ENCODE assay signal across 30 cellular contexts in the genomic region with DNA sequence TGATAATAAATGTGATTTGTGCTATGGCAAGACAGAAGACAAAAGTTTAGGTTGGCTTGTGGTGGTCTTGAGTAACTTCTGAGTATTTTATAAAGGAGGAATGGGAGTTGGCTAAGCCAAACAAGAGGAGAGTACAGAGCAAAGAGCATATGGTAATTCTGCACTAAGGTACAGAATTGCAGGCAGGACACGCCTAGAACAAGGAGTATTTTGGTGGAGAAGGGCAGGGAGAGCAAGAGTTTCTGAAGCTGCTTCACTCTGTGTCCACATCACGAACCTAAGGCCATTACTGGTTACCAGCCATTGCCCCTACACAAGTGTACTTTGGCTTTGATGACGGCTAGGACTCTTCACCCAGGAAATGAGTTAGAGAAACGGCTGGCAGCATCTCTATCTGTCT.
"Had no signal": no experiment of that assay in that cellular context is flagged by ENCODE, and none has a peak within 500 bp of the region (broad histone marks: within the 10 kb centered on the region; RNA-seq: fewer than 3 reads in every experiment).

No MANE protein-coding gene starts in this region.

- H3K4me3 ChIP-seq: pancreas, prostate gland, right lobe of liver, sigmoid colon, smooth muscle cell, spleen, suprapubic skin, testis, tibial artery, upper lobe of left lung, vagina had no signal

- H3K9me3 Mint-ChIP-seq: natural killer cell treated with Interleukin-12 subunit alpha and Interleukin-12 subunit beta and Interleukin-15 and Interleukin-18, amount 100 ng/mL, for 72 hours had no signal

- H3K27ac Mint-ChIP-seq: natural killer cell treated with Interleukin-12 subunit alpha and Interleukin-12 subunit beta and Interleukin-15 and Interleukin-18, amount 100 ng/mL, for 72 hours; nephron progenitor cell; stimulated activated memory B cell treated with anti-CD40 and anti-IgM and Interleukin-4, amounts not matched to agents 10 μg/mL and 1 μg/mL and 100 μg/mL, for 72 hours; stimulated activated naive CD8-positive, alpha-beta T cell treated with anti-CD3 and anti-CD28 coated beads, Interleukin-15, amount 100 ng/mL, for 72 hours had no signal

- H3K36me3 ChIP-seq: neutrophil, pancreas, prostate gland, right lobe of liver, sigmoid colon, spleen, suprapubic skin, tibial artery, upper lobe of left lung, vagina had no signal

- H3K4me3 Mint-ChIP-seq: naive thymus-derived CD8-positive, alpha-beta T cell; natural killer cell treated with Interleukin-12 subunit alpha and Interleukin-12 subunit beta and Interleukin-15 and Interleukin-18, amount 100 ng/mL, for 72 hours; nephron progenitor cell; neural crest cell; stimulated activated memory B cell treated with anti-CD40 and anti-IgM and Interleukin-4, amounts not matched to agents 10 μg/mL and 1 μg/mL and 100 μg/mL, for 72 hours; stimulated activated naive CD8-positive, alpha-beta T cell treated with anti-CD3 and anti-CD28 coated beads, Interleukin-15, amount 100 ng/mL, for 72 hours had no signal

- H3K27me3 Mint-ChIP-seq: naive thymus-derived CD8-positive, alpha-beta T cell; stimulated activated memory B cell treated with anti-CD40 and anti-IgM and Interleukin-4, amounts not matched to agents 10 μg/mL and 1 μg/mL and 100 μg/mL, for 72 hours; stimulated activated naive CD8-positive, alpha-beta T cell treated with anti-CD3 and anti-CD28 coated beads, Interleukin-15, amount 100 ng/mL, for 72 hours had no signal

- H3K27me3 ChIP-seq: neutrophil, pancreas, right lobe of liver, sigmoid colon, spleen, suprapubic skin, testis, tibial artery, upper lobe of left lung, vagina had no signal

- DNase-seq: naive thymus-derived CD8-positive, alpha-beta T cell; nephron progenitor cell; nucleus accumbens; pancreas; retina; right cardiac atrium; right lobe of liver; sigmoid colon; spleen; stimulated activated CD4-positive, alpha-beta T cell treated with anti-CD3 and anti-CD28 coated beads, Interleukin-12 subunit alpha, Interleukin-12 subunit beta, amount 100 ng/mL, for 4 hours; stimulated activated CD4-positive, alpha-beta T cell treated with anti-CD3 and anti-CD28 coated beads, Interleukin-1b, Interleukin-23, amount 100 ng/mL, for 48 hours; stimulated activated CD4-positive, alpha-beta T cell treated with anti-CD3 and anti-CD28 coated beads, Interleukin-4, amount 100 ng/mL, for 1 hour; stimulated activated CD4-positive, alpha-beta T cell treated with anti-CD3 and anti-CD28 coated beads, Interleukin-4, amount 100 ng/mL, for 4 hours; stimulated activated CD8-positive, alpha-beta memory T cell treated with anti-CD3 and anti-CD28 coated beads, Interleukin-4, amount 100 ng/mL, for 48 hours; stimulated activated naive CD4-positive, alpha-beta T cell; stimulated activated naive CD8-positive, alpha-beta T cell treated with anti-CD3 and anti-CD28 coated beads, Interleukin-15, amount 100 ng/mL, for 72 hours; stimulated activated naive CD8-positive, alpha-beta T cell treated with anti-CD3 and anti-CD28 coated beads, Interleukin-15, Interleukin-2, amounts not matched to agents 100 U/mL and 50 U/mL, for 24 hours; substantia nigra; testis; tibial artery; trophoblast cell had no signal

- H3K27ac ChIP-seq: neutrophil, pancreas, prostate gland, right lobe of liver, sigmoid colon, spleen, suprapubic skin, testis, tibial artery, upper lobe of left lung, vagina had no signal

- H3K36me3 Mint-ChIP-seq: natural killer cell treated with Interleukin-12 subunit alpha and Interleukin-12 subunit beta and Interleukin-15 and Interleukin-18, amount 100 ng/mL, for 72 hours had no signal

- H3K9me3 ChIP-seq: neutrophil, pancreas, prostate gland, right lobe of liver, sigmoid colon, suprapubic skin, testis, upper lobe of left lung, vagina had no signal

- H3K4me1 ChIP-seq: pancreas, prostate gland, right lobe of liver, sigmoid colon, spleen, testis, tibial artery, upper lobe of left lung had no signal

- ATAC-seq: naive thymus-derived CD8-positive, alpha-beta T cell; natural killer cell treated with Interleukin-12 subunit alpha and Interleukin-12 subunit beta and Interleukin-15 and Interleukin-18, amount 100 ng/mL, for 72 hours; pancreas; right cardiac atrium; right lobe of liver; stimulated activated memory B cell treated with anti-CD40 and anti-IgM and Interleukin-4, amounts not matched to agents 10 μg/mL and 1 μg/mL and 100 μg/mL, for 72 hours; stimulated activated naive CD8-positive, alpha-beta T cell treated with anti-CD3 and anti-CD28 coated beads, Interleukin-15, amount 100 ng/mL, for 72 hours; stimulated activated naive CD8-positive, alpha-beta T cell treated with anti-CD3 and anti-CD28 coated beads, Interleukin-15, Interleukin-2, amounts not matched to agents 100 U/mL and 50 U/mL, for 24 hours had no signal

- H3K4me1 Mint-ChIP-seq: neural crest cell; stimulated activated memory B cell treated with anti-CD40 and anti-IgM and Interleukin-4, amounts not matched to agents 10 μg/mL and 1 μg/mL and 100 μg/mL, for 72 hours; stimulated activated naive CD8-positive, alpha-beta T cell treated with anti-CD3 and anti-CD28 coated beads, Interleukin-15, amount 100 ng/mL, for 72 hours had no signal
